13 cellular contexts compared by ENCODE assay signal in the genomic region with DNA sequence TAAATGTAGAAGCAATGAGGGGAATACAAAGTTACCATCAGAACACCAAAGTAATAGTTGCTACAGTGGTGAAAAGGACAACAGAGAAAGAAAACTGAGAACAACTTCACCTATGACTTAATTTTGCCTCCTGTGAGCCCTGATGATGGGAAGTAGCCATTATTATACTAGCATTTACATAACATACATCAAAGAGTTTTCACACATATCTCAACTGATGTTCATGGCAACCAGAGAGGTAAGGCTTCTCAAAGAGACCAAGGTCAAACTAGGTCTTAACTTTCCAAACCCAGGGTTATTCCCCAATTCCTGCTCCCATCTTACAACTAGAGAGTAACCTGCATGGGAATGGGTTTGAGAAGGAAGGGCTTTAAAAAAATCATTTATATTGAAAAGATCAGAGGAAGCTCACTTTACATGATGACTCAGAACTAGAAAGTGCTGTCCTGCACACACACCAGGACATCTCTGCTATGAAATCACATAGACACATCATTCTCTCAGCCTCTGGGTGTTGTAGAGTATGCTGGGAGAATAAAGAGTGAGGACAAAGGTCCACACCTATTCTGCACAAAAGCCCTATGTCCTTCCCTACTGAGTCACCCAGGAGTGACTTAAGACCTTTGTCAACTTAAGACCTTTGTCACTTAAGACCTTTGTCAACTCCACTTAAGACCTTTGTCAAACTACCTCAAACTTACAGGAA.
DNase-seq lines count a peak whose midpoint lies in the region; ATAC-seq and TF ChIP-seq lines count a peak whose summit lies in the region.
"Had no signal": no experiment of that assay in that cellular context is flagged by ENCODE, and none has a peak within 500 bp of the region (broad histone marks: within the 10 kb centered on the region; RNA-seq: fewer than 3 reads in every experiment).

No MANE protein-coding gene starts in this region.

- no peaks in the 10 kb centered on the region for H3K36me3 ChIP-seq in MM.1S (replicated peaks; ENCODE audit: insufficient read depth, low read length)
- H3K36me3 ChIP-seq: lower lobe of right lung, spleen had no signal

- peaks cover 14% of the 10 kb centered on the region for H3K4me1 ChIP-seq in MM.1S (ENCODE audit: low read length)
- H3K4me1 ChIP-seq: lower lobe of right lung had no signal

- DNase-seq in activated T-cell treated with anti-CD3 and anti-CD28 coated beads, Interleukin-2, amount 50 U/mL, for 72 hours: peak in 1 of 2 donors; percentile 14
- no peak for DNase-seq in activated T-cell treated with anti-CD3 and anti-CD28 coated beads for 4 hours
- DNase-seq in MM.1S: peak; percentile 30
- peak; percentile 63 for DNase-seq in epithelial cell of esophagus (ENCODE audit: low read depth)
- no peak for DNase-seq in HuH-7 (ENCODE audit: low spot score)
- DNase-seq in HPDE6-E6E7 (ENCODE audit: extremely low spot score): no peak
- no peak for DNase-seq in NCI-H2081 treated with DMSO at 0.1 percent for 48 hours (lab: John Stamatoyannopoulos, UW)
- DNase-seq: ACHN, amniotic stem cell, lower lobe of right lung, NCI-H2171 treated with DMSO at 0.1 percent for 48 hours, spleen had no signal

- H3K4me3 ChIP-seq in MM.1S (ENCODE audit: low read length): no peak overlapping the region
- H3K4me3 ChIP-seq in epithelial cell of esophagus (ENCODE audit: low read length): no peak overlapping the region
- H3K4me3 ChIP-seq: lower lobe of right lung, spleen had no signal

- H3K9me3 ChIP-seq in MM.1S (replicated peaks; ENCODE audit: insufficient read depth, low read length): no peaks in the 10 kb centered on the region
- H3K9me3 ChIP-seq: lower lobe of right lung, spleen had no signal

- H3K27me3 ChIP-seq in MM.1S (replicated peaks; ENCODE audit: insufficient read depth, low read length): peaks cover 17% of the 10 kb centered on the region
- H3K27me3 ChIP-seq: spleen had no signal

- no peak overlapping the region for H3K27ac ChIP-seq in MM.1S (ENCODE audit: low read length)
- H3K27ac ChIP-seq: lower lobe of right lung, spleen had no signal

- H3K27me3 Mint-ChIP-seq in activated T-cell treated with anti-CD3 and anti-CD28 coated beads, Interleukin-2, amount 50 U/mL, for 72 hours (ENCODE audit: low read depth): peaks cover 43% of the 10 kb centered on the region

- no peak for TF ChIP-seq CTCF in MM.1S (IDR thresholded peaks at IDR 0.05; ENCODE audit: low read length)
- no peak for TF ChIP-seq CTCF in epithelial cell of esophagus (IDR thresholded peaks at IDR 0.05; ENCODE audit: insufficient read depth, low read depth, low read length, missing control alignments)

- H3K4me1 Mint-ChIP-seq in activated T-cell treated with anti-CD3 and anti-CD28 coated beads, Interleukin-2, amount 50 U/mL, for 72 hours (ENCODE audit: low read depth): peaks cover 44% of the 10 kb centered on the region

- no peaks in the 10 kb centered on the region for H3K79me2 ChIP-seq in MM.1S (ENCODE audit: low read length)

- H4K20me1 ChIP-seq in MM.1S (ENCODE audit: insufficient read depth, low read length): peaks cover under 1% of the 10 kb centered on the region; the same call in 1 of the 2 replicates

- no peaks in the 10 kb centered on the region for H3K36me3 Mint-ChIP-seq in activated T-cell treated with anti-CD3 and anti-CD28 coated beads, Interleukin-2, amount 50 U/mL, for 72 hours (ENCODE audit: insufficient read depth in 2 of 2)

- H3K9me3 Mint-ChIP-seq in activated T-cell treated with anti-CD3 and anti-CD28 coated beads, Interleukin-2, amount 50 U/mL, for 72 hours: no peaks in the 10 kb centered on the region

- H3F3A ChIP-seq in MM.1S (ENCODE audit: insufficient read depth, low read length): peaks cover 10% of the 10 kb centered on the region; the same call in 1 of the 2 replicates

- no peak overlapping the region for H3K27ac Mint-ChIP-seq in activated T-cell treated with anti-CD3 and anti-CD28 coated beads, Interleukin-2, amount 50 U/mL, for 72 hours

- no peak overlapping the region for H3K4me2 ChIP-seq in MM.1S (ENCODE audit: low read depth, low read length)

- no peak overlapping the region for H3K9ac ChIP-seq in MM.1S (ENCODE audit: low read length)

- ATAC-seq in activated T-cell treated with anti-CD3 and anti-CD28 coated beads, Interleukin-2, amount 50 U/mL, for 72 hours (replicated peaks in 1 of 2): peak; percentile 61 to 70
- no peak for ATAC-seq in GM21717 (IDR thresholded peaks at IDR 0.05; ENCODE audit: unreplicated experiment)
- ATAC-seq: lower lobe of right lung had no signal

- H3K9me2 ChIP-seq in MM.1S (replicated peaks; ENCODE audit: insufficient read depth, low read length): no peaks in the 10 kb centered on the region

- peak overlapping the region in 1 of 2 donors; percentile 39 for H3K4me3 Mint-ChIP-seq in activated T-cell treated with anti-CD3 and anti-CD28 coated beads, Interleukin-2, amount 50 U/mL, for 72 hours

- H2AFZ ChIP-seq in MM.1S (ENCODE audit: low read length): no peak overlapping the region

Comparison
In these comparisons a context has a peak if more than half of its experiments do, and no peak if none do; other contexts are left out.
1. DNase-seq: peak in MM.1S (single experiment) and epithelial cell of esophagus (single experiment); none in activated T-cell treated with anti-CD3 and anti-CD28 coated beads for 4 hours (single experiment), HuH-7 (single experiment), HPDE6-E6E7 (single experiment) and NCI-H2081 treated with DMSO at 0.1 percent for 48 hours (single experiment).